17 cellular contexts compared by ENCODE assay signal in genomic region chr7:80644054-80644453, GRCh38. TPM values are rescaled to one million over a fixed set of nuclear protein-coding genes. Genes with fewer than 3 reads are reported as not detected.
"Had no signal": no experiment of that assay in that cellular context is flagged by ENCODE, and none has a peak within 500 bp of the region (broad histone marks: within the 10 kb centered on the region; RNA-seq: fewer than 3 reads in every experiment).

No MANE protein-coding gene starts in this region.

- H3K27me3 Mint-ChIP-seq: activated CD8-positive, alpha-beta memory T cell treated with anti-CD3 and anti-CD28 coated beads, Interleukin-2, amount 10 ng/mL, durations not matched to agents 7 days and 5 days; activated naive CD8-positive, alpha-beta T cell; memory B cell; natural killer cell treated with Interleukin-12 subunit alpha and Interleukin-12 subunit beta and Interleukin-15 and Interleukin-18, amount 100 ng/mL, for 72 hours; progenitor cell of endocrine pancreas had no signal

- H3K27me3 ChIP-seq: right lobe of liver had no signal

- H3K27ac ChIP-seq: right lobe of liver had no signal

- H3K9me3 Mint-ChIP-seq: activated T-cell treated with anti-CD3 and anti-CD28 coated beads, Interleukin-2, amount 50 U/mL, for 4 hours; memory B cell had no signal

- H3K36me3 ChIP-seq: right lobe of liver had no signal

- H3K4me1 Mint-ChIP-seq: activated CD8-positive, alpha-beta memory T cell treated with anti-CD3 and anti-CD28 coated beads, Interleukin-2, amount 10 ng/mL, durations not matched to agents 7 days and 5 days; memory B cell had no signal

- DNase-seq: activated CD4-positive, alpha-beta T cell treated with anti-CD3 and anti-CD28 coated beads for 1 hour; activated CD4-positive, alpha-beta T cell treated with anti-CD3 and anti-CD28 coated beads, Interleukin-2, amount 50 U/mL, for 48 hours; activated CD8-positive, alpha-beta memory T cell treated with anti-CD3 and anti-CD28 coated beads, Interleukin-2, amount 10 ng/mL, durations not matched to agents 7 days and 5 days; activated effector memory CD4-positive, alpha-beta T cell treated with anti-CD3 and anti-CD28 coated beads, Interleukin-2, amount 50 U/mL, for 16 hours; activated T-cell treated with anti-CD3 and anti-CD28 coated beads, Interleukin-2, amount 50 U/mL, for 4 hours; anterior cingulate cortex; hypothalamus; occipital lobe; right lobe of liver; stimulated activated CD4-positive, alpha-beta T cell treated with anti-CD3 and anti-CD28 coated beads, Interleukin-2, amount 100 ng/mL, for 48 hours; stimulated activated naive CD8-positive, alpha-beta T cell treated with anti-CD3 and anti-CD28 coated beads, Interleukin-15, Interleukin-2, amounts not matched to agents 100 U/mL and 50 U/mL, for 24 hours had no signal

- H3K9me3 ChIP-seq: right lobe of liver had no signal

- ATAC-seq: activated CD8-positive, alpha-beta memory T cell treated with anti-CD3 and anti-CD28 coated beads, Interleukin-2, amount 10 ng/mL, durations not matched to agents 7 days and 5 days; activated T-cell treated with anti-CD3 and anti-CD28 coated beads, Interleukin-2, amount 50 U/mL, for 4 hours; left lobe of liver; natural killer cell treated with Interleukin-12 subunit alpha and Interleukin-12 subunit beta and Interleukin-15 and Interleukin-18, amount 100 ng/mL, for 72 hours; stimulated activated naive CD8-positive, alpha-beta T cell treated with anti-CD3 and anti-CD28 coated beads, Interleukin-15, Interleukin-2, amounts not matched to agents 100 U/mL and 50 U/mL, for 24 hours had no signal

- H3K4me3 ChIP-seq: right lobe of liver had no signal

- H3K4me3 Mint-ChIP-seq: activated CD8-positive, alpha-beta memory T cell treated with anti-CD3 and anti-CD28 coated beads, Interleukin-2, amount 10 ng/mL, durations not matched to agents 7 days and 5 days; activated naive CD8-positive, alpha-beta T cell; activated T-cell treated with anti-CD3 and anti-CD28 coated beads, Interleukin-2, amount 50 U/mL, for 4 hours; memory B cell; natural killer cell treated with Interleukin-12 subunit alpha and Interleukin-12 subunit beta and Interleukin-15 and Interleukin-18, amount 100 ng/mL, for 72 hours had no signal

- H3K27ac Mint-ChIP-seq: activated CD8-positive, alpha-beta memory T cell treated with anti-CD3 and anti-CD28 coated beads, Interleukin-2, amount 10 ng/mL, durations not matched to agents 7 days and 5 days; activated naive CD8-positive, alpha-beta T cell; memory B cell; natural killer cell treated with Interleukin-12 subunit alpha and Interleukin-12 subunit beta and Interleukin-15 and Interleukin-18, amount 100 ng/mL, for 72 hours; progenitor cell of endocrine pancreas had no signal

- H3K36me3 Mint-ChIP-seq: activated CD8-positive, alpha-beta memory T cell treated with anti-CD3 and anti-CD28 coated beads, Interleukin-2, amount 10 ng/mL, durations not matched to agents 7 days and 5 days; activated naive CD8-positive, alpha-beta T cell; memory B cell; natural killer cell treated with Interleukin-12 subunit alpha and Interleukin-12 subunit beta and Interleukin-15 and Interleukin-18, amount 100 ng/mL, for 72 hours had no signal

RNA-seq across cellular contexts. Expression of gene CD36, which starts 5.6 kb away (rescaled TPM):
- total RNA-seq: activated CD8-positive, alpha-beta memory T cell treated with anti-CD3 and anti-CD28 coated beads, Interleukin-2, amount 10 ng/mL, durations not matched to agents 7 days and 5 days; natural killer cell treated with Interleukin-12 subunit alpha and Interleukin-12 subunit beta and Interleukin-15 and Interleukin-18, amount 100 ng/mL, for 72 hours; T-helper 2 cell treated with Interferon-gamma antibody and Interleukin-4, amounts not matched to agents 100 ng/mL and 5 ng/mL, for 36 hours had no signal
